ENCODE assay signal across 8 cellular contexts in the genomic region with DNA sequence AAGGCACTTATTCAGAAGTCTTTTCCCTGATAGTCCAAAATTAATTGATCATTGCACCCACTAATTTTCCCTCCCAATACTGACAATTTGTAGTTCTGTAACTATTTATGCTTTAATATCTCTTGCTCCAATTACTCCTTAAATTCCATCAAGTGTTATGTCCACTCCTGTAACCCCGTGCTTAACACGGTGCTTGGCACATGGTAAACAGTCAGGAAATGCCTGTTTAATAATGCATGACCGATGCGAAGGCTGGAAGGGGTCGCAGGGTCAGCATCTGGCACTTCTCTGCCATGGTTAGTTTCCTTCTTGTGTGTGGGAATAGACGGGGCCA. TPM values are rescaled to one million over a fixed set of nuclear protein-coding genes. Genes with fewer than 3 reads are reported as not detected.
DNase-seq lines count a peak whose midpoint lies in the region; ATAC-seq and TF ChIP-seq lines count a peak whose summit lies in the region.

No MANE protein-coding gene starts in this region.

- H3K9me3 Mint-ChIP-seq in natural killer cell, result no peaks in the 10 kb centered on the region

- DNase-seq in BJ (ENCODE audit: low read depth) (no peak), LNCaP clone FGC (ENCODE audit: low read depth) (no peak), dermis blood vessel endothelial cell (peak; percentile 0), natural killer cell (no peak), G401 (ENCODE audit: low spot score) (no peak), HCEC 1CT (no peak)

- CTCF ChIA-PET in BJ (lab: Yijun Ruan, JAX), result interaction anchor here (0.5 kb wide), 1 partner anchor 451 kb away, joined by 3 read pairs; no protein-coding TSS in a partner anchor

- ATAC-seq in natural killer cell (no peak), GM21529 (IDR thresholded peaks at IDR 0.05; ENCODE audit: unreplicated experiment) (no peak), HG03432 (IDR thresholded peaks at IDR 0.05; ENCODE audit: unreplicated experiment) (no peak)

- POLR2A ChIA-PET in BJ (lab: Charles Lee), result no interaction called here

- no peaks in the 10 kb centered on the region for H3K27me3 ChIP-seq in BJ (ENCODE audit: control insufficient read depth, insufficient read depth, low read length)

- in situ Hi-C loops in G401 (cut with HindIII; ENCODE audit: low sequenced_read_pairs), result no loop called here

- H3K4me3 ChIP-seq in BJ (ENCODE audit: low read depth, low read length) (peak overlapping the region; percentile 78), LNCaP clone FGC (ENCODE audit: low read depth, low read length) (peak overlapping the region; percentile 99)

- peak overlapping the region; percentile 96 to 98 for H3K27ac Mint-ChIP-seq in natural killer cell

- TF ChIP-seq CTCF in BJ (IDR thresholded peaks at IDR 0.05; ENCODE audit: insufficient read depth, low read depth, low read length) (no peak), LNCaP clone FGC (IDR thresholded peaks at IDR 0.05; ENCODE audit: control insufficient read depth, extremely low read depth, insufficient read depth) (no peak), natural killer cell (IDR thresholded peaks at IDR 0.05) (no peak)

- intact Hi-C loops in natural killer cell (cut with micrococcal nuclease), result loop anchor here (1.0 to 5.0 kb wide), 4 partner anchors 384 to 639 kb away; partner anchors contain the start of genes DTX3L, HACD2, HSPBAP1 and PARP14

- peaks cover 22 to 26% of the 10 kb centered on the region in 2 donors for H3K4me1 Mint-ChIP-seq in natural killer cell

- H3K36me3 ChIP-seq in BJ (ENCODE audit: control insufficient read depth, insufficient read depth, low read length), result no peaks in the 10 kb centered on the region

- peaks cover 0 to 3% of the 10 kb centered on the region in 2 donors for H3K27me3 Mint-ChIP-seq in natural killer cell (ENCODE audit: low read depth in 2 of 2)

- H3K4me3 Mint-ChIP-seq in natural killer cell, result peak overlapping the region; percentile 95

- H3K36me3 Mint-ChIP-seq in natural killer cell, result no peaks in the 10 kb centered on the region

RNA-seq across cellular contexts. Expression of gene SEC22A, which starts 0.6 kb away (rescaled TPM):
- polyA plus RNA-seq in BJ (2011; rRNA removed), result 16.8 and 33.4 TPM in 2 replicates
- polyA minus RNA-seq in BJ (2011; rRNA and poly(A)+ RNA removed), result 13.2 and 13.6 TPM in 2 replicates
- total RNA-seq in dermis blood vessel endothelial cell, result 29.1 and 47.1 TPM in 2 replicates
- 10 to 100 TPM; 16.4 to 21.2 (median 17.0) TPM for total RNA-seq in natural killer cell
- 20.6 and 25.6 TPM in 2 replicates for total RNA-seq in G401 (2014; rRNA removed; shearing (Covaris generic))
